In the genomic region with DNA sequence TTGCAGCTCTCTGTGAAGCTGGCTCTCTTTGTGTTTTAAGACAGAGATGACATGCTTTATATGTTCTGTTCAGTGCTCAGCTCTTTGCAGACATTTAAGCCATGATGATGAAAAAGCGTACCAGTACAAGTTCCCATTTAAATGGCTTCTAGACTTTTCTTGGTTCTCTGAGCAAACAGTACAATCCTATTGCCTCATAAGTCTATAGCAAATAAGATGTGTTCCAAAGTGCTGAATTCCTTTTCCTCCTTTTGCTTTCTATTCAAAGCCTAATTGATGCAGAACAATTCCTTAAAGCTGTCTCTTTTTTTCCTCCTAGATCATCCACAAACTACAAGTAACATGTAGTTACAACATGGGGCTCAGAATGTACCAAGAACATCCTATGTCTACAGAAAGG, we compare ENCODE assay signal across 20 cellular contexts.
"Had no signal": no experiment of that assay in that cellular context is flagged by ENCODE, and none has a peak within 500 bp of the region (broad histone marks: within the 10 kb centered on the region; RNA-seq: fewer than 3 reads in every experiment).

No MANE protein-coding gene starts in this region.

- H3K36me3 ChIP-seq: adrenal gland, lower lobe of right lung, ovary, right lobe of liver, suprapubic skin, upper lobe of right lung had no signal

- H3K36me3 Mint-ChIP-seq: activated naive CD4-positive, alpha-beta T cell treated with anti-CD3 and anti-CD28 coated beads, Interleukin-2, amount 50 U/mL, for 24 hours had no signal

- H3K27ac Mint-ChIP-seq: activated CD4-positive, alpha-beta T cell treated with anti-CD3 and anti-CD28 coated beads, Interleukin-2, amount 10 ng/mL, durations not matched to agents 7 days and 5 days; activated naive CD4-positive, alpha-beta T cell treated with anti-CD3 and anti-CD28 coated beads, Interleukin-2, amount 50 U/mL, for 24 hours; activated T-cell treated with anti-CD3 and anti-CD28 coated beads, Interleukin-2, amount 50 U/mL, for 72 hours; stimulated activated naive CD8-positive, alpha-beta T cell treated with anti-CD3 and anti-CD28 coated beads, Interleukin-15, amount 100 ng/mL, for 72 hours had no signal

- H3K4me1 Mint-ChIP-seq: activated CD4-positive, alpha-beta T cell treated with anti-CD3 and anti-CD28 coated beads, Interleukin-2, amount 10 ng/mL, durations not matched to agents 7 days and 5 days; activated naive CD4-positive, alpha-beta T cell treated with anti-CD3 and anti-CD28 coated beads, Interleukin-2, amount 50 U/mL, for 24 hours; stimulated activated naive CD8-positive, alpha-beta T cell treated with anti-CD3 and anti-CD28 coated beads, Interleukin-15, amount 100 ng/mL, for 72 hours had no signal

- H3K9me3 Mint-ChIP-seq: activated CD4-positive, alpha-beta T cell treated with anti-CD3 and anti-CD28 coated beads, Interleukin-2, amount 10 ng/mL, durations not matched to agents 7 days and 5 days; activated naive CD4-positive, alpha-beta T cell treated with anti-CD3 and anti-CD28 coated beads, Interleukin-2, amount 50 U/mL, for 24 hours; activated T-cell treated with anti-CD3 and anti-CD28 coated beads, Interleukin-2, amount 50 U/mL, for 72 hours; stimulated activated naive CD8-positive, alpha-beta T cell treated with anti-CD3 and anti-CD28 coated beads, Interleukin-15, amount 100 ng/mL, for 72 hours had no signal

- H3K4me3 ChIP-seq: adrenal gland, lower lobe of right lung, ovary, psoas muscle, right lobe of liver, suprapubic skin, upper lobe of right lung had no signal

- H3K9me3 ChIP-seq: adrenal gland, lower lobe of right lung, ovary, psoas muscle, suprapubic skin, upper lobe of right lung had no signal

- DNase-seq: activated CD4-positive, alpha-beta T cell treated with anti-CD3 and anti-CD28 coated beads, Interleukin-2, amount 10 ng/mL, durations not matched to agents 7 days and 5 days; activated CD8-positive, alpha-beta memory T cell treated with anti-CD3 and anti-CD28 coated beads, Interleukin-2, amount 50 U/mL, for 4 hours; activated effector memory CD4-positive, alpha-beta T cell treated with anti-CD3 and anti-CD28 coated beads, Interleukin-2, amount 50 U/mL, for 16 hours; activated T-cell treated with anti-CD3 and anti-CD28 coated beads, Interleukin-2, amount 50 U/mL, for 72 hours; adrenal gland; dermis blood vessel endothelial cell; effector memory CD4-positive, alpha-beta T cell; left cardiac atrium; lower lobe of right lung; ovary; psoas muscle; right lobe of liver; stimulated activated CD4-positive, alpha-beta T cell treated with anti-CD3 and anti-CD28 coated beads, Interleukin-4, amount 100 ng/mL, for 1 hour; stimulated activated naive CD8-positive, alpha-beta T cell treated with anti-CD3 and anti-CD28 coated beads, Interleukin-15, amount 100 ng/mL, for 72 hours; T1000; upper lobe of right lung had no signal

- H3K4me1 ChIP-seq: adrenal gland, lower lobe of right lung, psoas muscle, right lobe of liver, suprapubic skin, upper lobe of right lung had no signal

- H3K27me3 ChIP-seq: adrenal gland, ovary, right lobe of liver, suprapubic skin, upper lobe of right lung had no signal

- FAIRE-seq: small intestine had no signal

- H3K27ac ChIP-seq: adrenal gland, lower lobe of right lung, psoas muscle, right lobe of liver, suprapubic skin, upper lobe of right lung had no signal

- H3K27me3 Mint-ChIP-seq: activated naive CD4-positive, alpha-beta T cell treated with anti-CD3 and anti-CD28 coated beads, Interleukin-2, amount 50 U/mL, for 24 hours; stimulated activated naive CD8-positive, alpha-beta T cell treated with anti-CD3 and anti-CD28 coated beads, Interleukin-15, amount 100 ng/mL, for 72 hours had no signal

- ATAC-seq: activated CD4-positive, CD25-positive, alpha-beta regulatory T cell treated with anti-CD3 and anti-CD28 coated beads, Interleukin-2, amount 50 U/mL, for 24 hours; activated T-cell treated with anti-CD3 and anti-CD28 coated beads, Interleukin-2, amount 50 U/mL, for 72 hours; left cardiac atrium; lower lobe of right lung; psoas muscle; stimulated activated naive CD8-positive, alpha-beta T cell treated with anti-CD3 and anti-CD28 coated beads, Interleukin-15, amount 100 ng/mL, for 72 hours; upper lobe of right lung had no signal

- H3K4me3 Mint-ChIP-seq: activated CD4-positive, alpha-beta T cell treated with anti-CD3 and anti-CD28 coated beads, Interleukin-2, amount 10 ng/mL, durations not matched to agents 7 days and 5 days; activated naive CD4-positive, alpha-beta T cell treated with anti-CD3 and anti-CD28 coated beads, Interleukin-2, amount 50 U/mL, for 24 hours; activated T-cell treated with anti-CD3 and anti-CD28 coated beads, Interleukin-2, amount 50 U/mL, for 72 hours; stimulated activated naive CD8-positive, alpha-beta T cell treated with anti-CD3 and anti-CD28 coated beads, Interleukin-15, amount 100 ng/mL, for 72 hours had no signal
